In genomic region chr17:36127199-36127881, GRCh38 we compare ENCODE assay signal across 16 cellular contexts. TPM values are rescaled to one million over a fixed set of nuclear protein-coding genes. Genes with fewer than 3 reads are reported as not detected.
DNase-seq lines count a peak whose midpoint lies in the region; ATAC-seq, FAIRE-seq and TF ChIP-seq lines count a peak whose summit lies in the region.
"Had no signal": no experiment of that assay in that cellular context is flagged by ENCODE, and none has a peak within 500 bp of the region (broad histone marks: within the 10 kb centered on the region; RNA-seq: fewer than 3 reads in every experiment).

No MANE protein-coding gene starts in this region.

- FAIRE-seq in small intestine (lab: Jason Lieb, UNC): no peak

- peaks cover 12 to 28% (median 18%) of the 10 kb centered on the region in 3 experiments; a peak in 6 of 7 replicates for H3K36me3 Mint-ChIP-seq in H9 (ENCODE audit: insufficient read depth in 1 of 3, low read depth in 3 of 3)

- H2BK12ac ChIP-seq in H9 (ENCODE audit: insufficient read length, low read depth, low read length): no peak overlapping the region

- no peak overlapping the region for H3K18ac ChIP-seq in H9 (ENCODE audit: insufficient read length, low read depth, low read length)

- H3K4me3 ChIP-seq in MM.1S (ENCODE audit: low read length) (no peak overlapping the region), small intestine (ENCODE audit: low read depth in 1 of 2, low read length in 2 of 2) (no peak overlapping the region), gastrocnemius medialis (no peak overlapping the region)
- H3K4me3 ChIP-seq: BLaER1 had no signal

- H3K9ac ChIP-seq in H9 (ENCODE audit: extremely low read depth, insufficient read length, low read length) (no peak overlapping the region), MM.1S (ENCODE audit: low read length) (no peak overlapping the region)
- H3K9ac ChIP-seq: BLaER1 had no signal

- H3T11ph ChIP-seq in H9 (ENCODE audit: low read length): no peak overlapping the region

- no peak overlapping the region for H2BK15ac ChIP-seq in H9 (ENCODE audit: low read depth, low read length)

- no peak for TF ChIP-seq POLR2A in gastrocnemius medialis (IDR thresholded peaks at IDR 0.05)

- in situ Hi-C loops in gastrocnemius medialis (cut with MboI; ENCODE audit: low sequenced_read_pairs in 4 of 4): loop anchor here in 1 of 4 donors (25.0 kb wide), 1 partner anchor 140 kb away; the partner anchor contains the start of genes CCL14 and CCL16

- no peaks in the 10 kb centered on the region for H3F3A ChIP-seq in MM.1S (ENCODE audit: insufficient read depth, low read length)

- H3K14ac ChIP-seq in H9 (ENCODE audit: insufficient read depth, low read length): no peak overlapping the region

- no peak overlapping the region for H3K4me2 ChIP-seq in H9 (ENCODE audit: insufficient read depth, insufficient read length, low read length)
- H3K4me2 ChIP-seq in MM.1S (ENCODE audit: low read depth, low read length): peak overlapping the region; percentile 7; the same call in 1 of the 2 replicates
- H3K4me2 ChIP-seq: BLaER1 had no signal

- no peak overlapping the region for H3K23ac ChIP-seq in H9 (ENCODE audit: insufficient read length, low read depth, low read length)

- H2BK20ac ChIP-seq in H9 (ENCODE audit: low read depth, low read length, poor library complexity, severe bottlenecking): no peak overlapping the region

- no peak overlapping the region for H2BK5ac ChIP-seq in H9 (ENCODE audit: insufficient read length, low read length)

- H4K5ac ChIP-seq in H9 (ENCODE audit: insufficient read length, low read depth, low read length): no peak overlapping the region

- no peak overlapping the region; a peak in 1 of 5 replicates for H3K4me3 Mint-ChIP-seq in H9
- H3K4me3 Mint-ChIP-seq: activated naive CD4-positive, alpha-beta T cell treated with anti-CD3 and anti-CD28 coated beads, Interleukin-2, amount 50 U/mL, for 24 hours had no signal

- H3K9me2 ChIP-seq in MM.1S (replicated peaks; ENCODE audit: insufficient read depth, low read length): no peaks in the 10 kb centered on the region

- no peaks in the 10 kb centered on the region for H3K27me3 ChIP-seq in H9 (ENCODE audit: insufficient read depth, low read length)
- no peaks in the 10 kb centered on the region for H3K27me3 ChIP-seq in MM.1S (replicated peaks; ENCODE audit: insufficient read depth, low read length)
- peaks cover 0 to 3% of the 10 kb centered on the region in 2 donors for H3K27me3 ChIP-seq in small intestine (ENCODE audit: control insufficient read depth in 2 of 2, insufficient read depth in 2 of 2, low read length in 2 of 2)
- peaks cover 0 to 2% (median 0%) of the 10 kb centered on the region in 3 donors for H3K27me3 ChIP-seq in gastrocnemius medialis
- H3K27me3 ChIP-seq: BLaER1 had no signal

- H3K79me2 ChIP-seq in H9 (ENCODE audit: insufficient read depth, low read length): no peaks in the 10 kb centered on the region
- no peaks in the 10 kb centered on the region for H3K79me2 ChIP-seq in MM.1S (ENCODE audit: low read length)

- TF ChIP-seq CTCF in H9 (conservative IDR thresholded peaks at IDR 0.05): no peak
- TF ChIP-seq CTCF in MM.1S (IDR thresholded peaks at IDR 0.05; ENCODE audit: low read length): no peak
- TF ChIP-seq CTCF in gastrocnemius medialis (IDR thresholded peaks at IDR 0.05 in 4 of 5, conservative IDR thresholded peaks at IDR 0.05 in 1 of 5): no peak

- DNase-seq in H9 (no peak), MM.1S (peak; percentile 43), small intestine (peak; percentile 46), gastrocnemius medialis (no peak), SHP77 (lab: John Stamatoyannopoulos, UW) (no peak)
- DNase-seq: activated CD8-positive, alpha-beta memory T cell treated with anti-CD3 and anti-CD28 coated beads, Interleukin-2, amount 50 U/mL, for 4 hours; foreskin keratinocyte; mammary epithelial cell; nucleus accumbens had no signal

- peaks cover 6% of the 10 kb centered on the region for H3K4me1 ChIP-seq in H9 (ENCODE audit: insufficient read depth, low read length)
- peaks cover 15% of the 10 kb centered on the region for H3K4me1 ChIP-seq in MM.1S (ENCODE audit: low read length)
- peaks cover 2 to 10% of the 10 kb centered on the region in 2 donors for H3K4me1 ChIP-seq in small intestine (ENCODE audit: control insufficient read depth in 2 of 2, insufficient read depth in 1 of 2, low read depth in 1 of 2, low read length in 1 of 2)
- H3K4me1 ChIP-seq in gastrocnemius medialis: no peaks in the 10 kb centered on the region
- H3K4me1 ChIP-seq: foreskin keratinocyte had no signal

- no peak overlapping the region for H3K4ac ChIP-seq in H9 (ENCODE audit: low read depth, low read length)

- intact Hi-C loops in gastrocnemius medialis (cut with DNase I; ENCODE audit: low total_unique reads): no loop called here

- H3K79me1 ChIP-seq in H9 (ENCODE audit: insufficient read depth, low read depth, low read length, poor library complexity, severe bottlenecking): no peaks in the 10 kb centered on the region

- peak overlapping the region in 2 of 3 experiments; percentile 12 to 38; a peak in 2 of 7 replicates for H3K27ac Mint-ChIP-seq in H9
- H3K27ac Mint-ChIP-seq: activated naive CD4-positive, alpha-beta T cell treated with anti-CD3 and anti-CD28 coated beads, Interleukin-2, amount 50 U/mL, for 24 hours had no signal

- no peak overlapping the region for H4K8ac ChIP-seq in H9 (replicated peaks; ENCODE audit: insufficient read length, low read depth, low read length)

- ATAC-seq in GM18873 (IDR thresholded peaks at IDR 0.05; ENCODE audit: low FRiP score, unreplicated experiment) (peak; percentile 62), gastrocnemius medialis (no peak), HG02571 (IDR thresholded peaks at IDR 0.05; ENCODE audit: unreplicated experiment) (no peak), HG03025 (IDR thresholded peaks at IDR 0.05; ENCODE audit: low FRiP score, unreplicated experiment) (no peak)
- ATAC-seq: foreskin keratinocyte, SK-N-SH treated with all-trans-retinoic acid at 6 μM for 48 hours had no signal

- no peaks in the 10 kb centered on the region for H4K20me1 ChIP-seq in H9 (ENCODE audit: control insufficient read depth, insufficient read depth, insufficient read length)
- H4K20me1 ChIP-seq in MM.1S (ENCODE audit: insufficient read depth, low read length): no peaks in the 10 kb centered on the region
- H4K20me1 ChIP-seq: BLaER1 had no signal

- peaks cover 18% of the 10 kb centered on the region for H3K9me3 ChIP-seq in H9 (ENCODE audit: control insufficient read depth, low read depth, low read length)
- H3K9me3 ChIP-seq in MM.1S (replicated peaks; ENCODE audit: insufficient read depth, low read length): no peaks in the 10 kb centered on the region
- H3K9me3 ChIP-seq in small intestine (ENCODE audit: control insufficient read depth, low read depth): no peaks in the 10 kb centered on the region
- H3K9me3 ChIP-seq in gastrocnemius medialis: no peaks in the 10 kb centered on the region

- peaks cover 24 to 26% of the 10 kb centered on the region in 2 experiments for H3K9me3 Mint-ChIP-seq in H9
- H3K9me3 Mint-ChIP-seq: activated naive CD4-positive, alpha-beta T cell treated with anti-CD3 and anti-CD28 coated beads, Interleukin-2, amount 50 U/mL, for 24 hours had no signal

- no peak overlapping the region for H2AFZ ChIP-seq in H9 (ENCODE audit: low read length)
- H2AFZ ChIP-seq in MM.1S (ENCODE audit: low read length): peak overlapping the region; percentile 36

- no peaks in the 10 kb centered on the region for H3K36me3 ChIP-seq in MM.1S (replicated peaks; ENCODE audit: insufficient read depth, low read length)
- no peaks in the 10 kb centered on the region for H3K36me3 ChIP-seq in small intestine (ENCODE audit: control insufficient read depth in 2 of 2, insufficient read depth in 2 of 2, low read length in 2 of 2)
- no peaks in the 10 kb centered on the region for H3K36me3 ChIP-seq in gastrocnemius medialis
- H3K36me3 ChIP-seq: BLaER1 had no signal

- no CpG with 5 or more reads among the region's 7 CpGs for WGBS in H9 (ENCODE audit: extremely low coverage, insufficient read length, low lambda C conversion rate)
- WGBS in small intestine, 3 donors: 78 to 86% (median 82%) methylated on average over 7 of the region's 7 CpGs

- H4K91ac ChIP-seq in H9 (ENCODE audit: insufficient read length, low read depth, low read length): no peak overlapping the region

- H3K27me3 Mint-ChIP-seq in H9 (ENCODE audit: low read depth): peaks cover 8% of the 10 kb centered on the region

- no peak overlapping the region for H2BK120ac ChIP-seq in H9 (ENCODE audit: low read depth, low read length, poor library complexity, severe bottlenecking)

- H3K27ac ChIP-seq in H9 (ENCODE audit: insufficient read length, low read depth, low read length) (no peak overlapping the region), MM.1S (ENCODE audit: low read length) (no peak overlapping the region), small intestine (ENCODE audit: low read depth in 1 of 2, low read length in 1 of 2) (no peak overlapping the region), gastrocnemius medialis (no peak overlapping the region)
- H3K27ac ChIP-seq: BLaER1, foreskin keratinocyte had no signal

- H2AK5ac ChIP-seq in H9 (ENCODE audit: insufficient read length, low read length): no peak overlapping the region

- H3K56ac ChIP-seq in H9 (ENCODE audit: insufficient read length, low read depth, low read length): no peak overlapping the region

- H3K4me1 Mint-ChIP-seq in H9: peaks cover 23 to 28% of the 10 kb centered on the region in 2 experiments
- H3K4me1 Mint-ChIP-seq: activated naive CD4-positive, alpha-beta T cell treated with anti-CD3 and anti-CD28 coated beads, Interleukin-2, amount 50 U/mL, for 24 hours had no signal

- no peaks in the 10 kb centered on the region for H3K23me2 ChIP-seq in H9 (ENCODE audit: insufficient read length, low read depth, low read length, poor library complexity, severe bottlenecking)

RNA-seq across cellular contexts. Expression of gene CCL4, which starts 23.7 kb away (rescaled TPM):
- not detected in 2 replicates for total RNA-seq in H9 (2021)
- 1 to 10 TPM; 3.1 to 6.2 (median 3.9) TPM for polyA plus RNA-seq in small intestine
- under 1 TPM in 2 of 4 donors, not detected in 2; 0.42 to 0.49 TPM for total RNA-seq in gastrocnemius medialis
- total RNA-seq: foreskin keratinocyte, HT-29, mammary epithelial cell had no signal
- polyA plus RNA-seq: foreskin keratinocyte, mammary epithelial cell had no signal

RNA-seq across cellular contexts. Expression of gene CCL3, which starts 37.4 kb away (rescaled TPM):
- not detected in 2 replicates for total RNA-seq in H9 (2021)
- 1 to 10 TPM; 1.8 to 4.9 (median 1.9) TPM for polyA plus RNA-seq in small intestine
- 1 to 10 TPM in 1 of 4 donors, under 1 TPM in 1, not detected in 2; 0.68 to 1.7 TPM for total RNA-seq in gastrocnemius medialis
- total RNA-seq: foreskin keratinocyte, HT-29, mammary epithelial cell had no signal
- polyA plus RNA-seq: foreskin keratinocyte, mammary epithelial cell had no signal

RNA-seq across cellular contexts. Expression of gene TBC1D3B, which starts 49.1 kb away (rescaled TPM):
- 5.5 and 8.8 TPM in 2 replicates for total RNA-seq in H9 (2021)
- 1 to 10 TPM; 1.8 to 6.5 (median 3.1) TPM for polyA plus RNA-seq in small intestine
- 1 to 10 TPM in 1 of 4 donors, under 1 TPM in 1, not detected in 2; 0.98 to 4.8 TPM for total RNA-seq in gastrocnemius medialis

Comparison
In these comparisons a context has a peak if more than half of its experiments do, and no peak if none do; other contexts are left out.
1. DNase-seq: peak in MM.1S (single experiment) and small intestine (single experiment); none in H9 (single experiment), gastrocnemius medialis (0 of 2) and SHP77 (0 of 2).